8 cellular contexts compared by ENCODE assay signal in genomic region chr11:7020183-7020917, GRCh38. TPM values are rescaled to one million over a fixed set of nuclear protein-coding genes. Genes with fewer than 3 reads are reported as not detected.
DNase-seq lines count a peak whose midpoint lies in the region; ATAC-seq and TF ChIP-seq lines count a peak whose summit lies in the region.

A gene with protein sequence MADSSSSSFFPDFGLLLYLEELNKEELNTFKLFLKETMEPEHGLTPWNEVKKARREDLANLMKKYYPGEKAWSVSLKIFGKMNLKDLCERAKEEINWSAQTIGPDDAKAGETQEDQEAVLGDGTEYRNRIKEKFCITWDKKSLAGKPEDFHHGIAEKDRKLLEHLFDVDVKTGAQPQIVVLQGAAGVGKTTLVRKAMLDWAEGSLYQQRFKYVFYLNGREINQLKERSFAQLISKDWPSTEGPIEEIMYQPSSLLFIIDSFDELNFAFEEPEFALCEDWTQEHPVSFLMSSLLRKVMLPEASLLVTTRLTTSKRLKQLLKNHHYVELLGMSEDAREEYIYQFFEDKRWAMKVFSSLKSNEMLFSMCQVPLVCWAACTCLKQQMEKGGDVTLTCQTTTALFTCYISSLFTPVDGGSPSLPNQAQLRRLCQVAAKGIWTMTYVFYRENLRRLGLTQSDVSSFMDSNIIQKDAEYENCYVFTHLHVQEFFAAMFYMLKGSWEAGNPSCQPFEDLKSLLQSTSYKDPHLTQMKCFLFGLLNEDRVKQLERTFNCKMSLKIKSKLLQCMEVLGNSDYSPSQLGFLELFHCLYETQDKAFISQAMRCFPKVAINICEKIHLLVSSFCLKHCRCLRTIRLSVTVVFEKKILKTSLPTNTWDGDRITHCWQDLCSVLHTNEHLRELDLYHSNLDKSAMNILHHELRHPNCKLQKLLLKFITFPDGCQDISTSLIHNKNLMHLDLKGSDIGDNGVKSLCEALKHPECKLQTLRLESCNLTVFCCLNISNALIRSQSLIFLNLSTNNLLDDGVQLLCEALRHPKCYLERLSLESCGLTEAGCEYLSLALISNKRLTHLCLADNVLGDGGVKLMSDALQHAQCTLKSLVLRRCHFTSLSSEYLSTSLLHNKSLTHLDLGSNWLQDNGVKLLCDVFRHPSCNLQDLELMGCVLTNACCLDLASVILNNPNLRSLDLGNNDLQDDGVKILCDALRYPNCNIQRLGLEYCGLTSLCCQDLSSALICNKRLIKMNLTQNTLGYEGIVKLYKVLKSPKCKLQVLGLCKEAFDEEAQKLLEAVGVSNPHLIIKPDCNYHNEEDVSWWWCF (plus strand): TSS chr11:7020479. CDS start chr11:7038587, 18,108 bp downstream.
TSS of gene ZNF214 (minus strand) at chr11:7020346. CDS start at chr11:7002835, 17,511 bp downstream.

- H4K8ac ChIP-seq in mesenchymal stem cell (ENCODE audit: low read length), result peak within 1 kb of the TSS; percentile 94

- H3K9me3 ChIP-seq in T-helper 17 cell (ENCODE audit: control insufficient read depth, low read length, poor library complexity, severe bottlenecking), result no peaks in the 10 kb centered on the region
- no peaks in the 10 kb centered on the region for H3K9me3 ChIP-seq in mesenchymal stem cell (ENCODE audit: control insufficient read depth, low read length)
- no peaks in the 10 kb centered on the region for H3K9me3 ChIP-seq in tibial nerve
- no peaks in the 10 kb centered on the region for H3K9me3 ChIP-seq in effector memory CD4-positive, alpha-beta T cell (ENCODE audit: control insufficient read depth, low read length)

- 8% methylated on average over 46 of the region's 47 CpGs for WGBS in mesenchymal stem cell
- WGBS in tibial nerve, 2 donors, result 1 to 2% methylated on average over 34 to 47 of the region's 47 CpGs

- H3K27me3 ChIP-seq in mesenchymal stem cell (ENCODE audit: control insufficient read depth in 1 of 2, insufficient read depth in 1 of 2, low read length in 2 of 2), result no peaks in the 10 kb centered on the region
- H3K27me3 ChIP-seq in tibial nerve, result no peaks in the 10 kb centered on the region
- H3K27me3 ChIP-seq in effector memory CD4-positive, alpha-beta T cell (replicated peaks; ENCODE audit: control insufficient read depth, insufficient read depth, low read length, poor library complexity, severe bottlenecking), result no peaks in the 10 kb centered on the region

- H3K4ac ChIP-seq in mesenchymal stem cell (ENCODE audit: low read depth in 1 of 2, low read length in 2 of 2), result peak within 1 kb of the TSS; percentile 28 to 65

- no peak within 1 kb of the TSS for H2BK5ac ChIP-seq in mesenchymal stem cell (ENCODE audit: low read depth, low read length, poor library complexity, severe bottlenecking)

- H3K4me3 Mint-ChIP-seq in T-helper 17 cell, result peak within 1 kb of the TSS; percentile 45

- H3K4me1 Mint-ChIP-seq in T-helper 17 cell, result peaks cover 2% of the 10 kb centered on the region

- peak within 1 kb of the TSS in 1 of 2 experiments; percentile 96 for H3K14ac ChIP-seq in mesenchymal stem cell (ENCODE audit: low read length in 2 of 2)

- peak; percentile 32 for DNase-seq in stimulated activated CD4-positive, alpha-beta T cell treated with anti-CD3 and anti-CD28 coated beads, Interleukin-15, amount 100 ng/mL, for 24 hours
- DNase-seq in stimulated activated CD4-positive, alpha-beta T cell treated with anti-CD3 and anti-CD28 coated beads, Interleukin-4, amount 100 ng/mL, for 4 hours, result no peak
- DNase-seq in LoVo (ENCODE audit: low spot score) (peak; percentile 94), T-helper 17 cell (no peak), erythroblast (lab: John Stamatoyannopoulos, UW) (peak; percentile 73 to 76), mesenchymal stem cell (peak; percentile 94), tibial nerve (ENCODE audit: low spot score in 2 of 2) (peak; percentile 95)
- DNase-seq in effector memory CD4-positive, alpha-beta T cell, result no peak

- peak within 1 kb of the TSS; percentile 95 for H3K4me2 ChIP-seq in mesenchymal stem cell (ENCODE audit: low read length, poor library complexity, severe bottlenecking)

- peak within 1 kb of the TSS; percentile 98 for H3K9ac ChIP-seq in mesenchymal stem cell (ENCODE audit: low read length)

- H2BK120ac ChIP-seq in mesenchymal stem cell (ENCODE audit: low read depth, low read length), result no peak within 1 kb of the TSS

- no peak for ATAC-seq in T-helper 17 cell

- peaks cover 45% of the 10 kb centered on the region for H3K27me3 Mint-ChIP-seq in T-helper 17 cell

- no peak within 1 kb of the TSS for H2BK15ac ChIP-seq in mesenchymal stem cell (ENCODE audit: low read depth, poor library complexity, severe bottlenecking)

- H3K4me1 ChIP-seq in mesenchymal stem cell (ENCODE audit: control insufficient read depth, insufficient read depth, low read depth, low read length) (peaks cover 7% of the 10 kb centered on the region), tibial nerve (peaks cover 0 to 20% (median 11%) of the 10 kb centered on the region in 4 donors)
- H3K4me1 ChIP-seq in effector memory CD4-positive, alpha-beta T cell (ENCODE audit: control insufficient read depth, insufficient read depth, low read length, poor library complexity, severe bottlenecking), result no peaks in the 10 kb centered on the region

- no peak within 1 kb of the TSS for H2AK5ac ChIP-seq in mesenchymal stem cell (ENCODE audit: low read length, severe bottlenecking)

- H3K36me3 ChIP-seq in mesenchymal stem cell (ENCODE audit: control insufficient read depth in 1 of 2, insufficient read depth in 2 of 2, low read depth in 1 of 2, low read length in 2 of 2), result no peaks in the 10 kb centered on the region
- H3K36me3 ChIP-seq in tibial nerve, result no peaks in the 10 kb centered on the region
- H3K36me3 ChIP-seq in effector memory CD4-positive, alpha-beta T cell (ENCODE audit: control insufficient read depth, insufficient read depth, low read length), result no peaks in the 10 kb centered on the region

- peak; percentile 10 to 66 for TF ChIP-seq EP300 in tibial nerve (IDR thresholded peaks at IDR 0.05)

- H2BK12ac ChIP-seq in mesenchymal stem cell (ENCODE audit: low read length in 2 of 2), result peak within 1 kb of the TSS in 1 of 2 experiments; percentile 11

- H4K91ac ChIP-seq in mesenchymal stem cell (ENCODE audit: low read length), result peak within 1 kb of the TSS; percentile 57

- H2AFZ ChIP-seq in mesenchymal stem cell (ENCODE audit: low read depth, low read length), result peak within 1 kb of the TSS; percentile 95

- peak within 1 kb of the TSS; percentile 70 to 98 for H3K4me3 ChIP-seq in mesenchymal stem cell (ENCODE audit: insufficient read depth in 1 of 2, low read depth in 1 of 2, low read length in 2 of 2)
- peak within 1 kb of the TSS; percentile 40 to 78 (median 61) for H3K4me3 ChIP-seq in tibial nerve
- H3K4me3 ChIP-seq in effector memory CD4-positive, alpha-beta T cell (ENCODE audit: insufficient read depth, low read depth, low read length, poor library complexity, severe bottlenecking), result no peak within 1 kb of the TSS

- peaks cover 2% of the 10 kb centered on the region for H3K79me1 ChIP-seq in mesenchymal stem cell (replicated peaks; ENCODE audit: low read length, poor library complexity, severe bottlenecking)

- TF ChIP-seq POLR2A in erythroblast (IDR thresholded peaks at IDR 0.05; ENCODE audit: low read length) (no peak), tibial nerve (IDR thresholded peaks at IDR 0.05) (no peak)

- H3K18ac ChIP-seq in mesenchymal stem cell (ENCODE audit: low read depth in 1 of 2, low read length in 2 of 2), result peak within 1 kb of the TSS; percentile 58 to 61

- H3K23ac ChIP-seq in mesenchymal stem cell (ENCODE audit: low read length in 2 of 2), result no peak within 1 kb of the TSS

- H3K27ac ChIP-seq in mesenchymal stem cell (ENCODE audit: low read length, poor library complexity, severe bottlenecking) (no peak within 1 kb of the TSS), tibial nerve (peak within 1 kb of the TSS; percentile 32 to 89 (median 82))
- H3K27ac ChIP-seq in effector memory CD4-positive, alpha-beta T cell (ENCODE audit: insufficient read depth, low read length, poor library complexity, severe bottlenecking), result no peak within 1 kb of the TSS

- TF ChIP-seq CTCF in tibial nerve (IDR thresholded peaks at IDR 0.05), result no peak

- no peaks in the 10 kb centered on the region for H3K36me3 Mint-ChIP-seq in T-helper 17 cell (ENCODE audit: low read depth)

- H3K27ac Mint-ChIP-seq in T-helper 17 cell, result no peak within 1 kb of the TSS

RNA-seq across cellular contexts. Expression of the first gene that starts in this region (rescaled TPM):
- not detected for total RNA-seq in T-helper 17 cell
- not detected for polyA plus RNA-seq in mesenchymal stem cell (2013, experiment 1 of 2)
- polyA plus RNA-seq in mesenchymal stem cell (2013, experiment 2 of 2), result 0.01 TPM
- total RNA-seq in tibial nerve, result 1 to 10 TPM in 1 of 4 donors, under 1 TPM in 2, not detected in 1; 0.30 to 1.3 (median 0.59) TPM

RNA-seq across cellular contexts. Expression of gene ZNF214, which starts in this region (rescaled TPM):
- total RNA-seq in T-helper 17 cell, result not detected
- polyA plus RNA-seq in mesenchymal stem cell (2013, experiment 1 of 2), result 0.70 TPM
- polyA plus RNA-seq in mesenchymal stem cell (2013, experiment 2 of 2), result 0.81 TPM
- 1 to 10 TPM; 4.8 to 7.2 (median 5.9) TPM for total RNA-seq in tibial nerve

Comparison
In these comparisons a context has a peak if more than half of its experiments do, and no peak if none do; other contexts are left out.
1. RNA of gene ZNF214 (total RNA-seq): 4.8 to 7.2 TPM in tibial nerve; not detected in T-helper 17 cell; every median in the first group is over 4 times any median in the second.
2. DNase-seq: peak in stimulated activated CD4-positive, alpha-beta T cell treated with anti-CD3 and anti-CD28 coated beads, Interleukin-15, amount 100 ng/mL, for 24 hours (single experiment), LoVo (single experiment), erythroblast (2 of 2), mesenchymal stem cell (single experiment) and tibial nerve (2 of 2); none in stimulated activated CD4-positive, alpha-beta T cell treated with anti-CD3 and anti-CD28 coated beads, Interleukin-4, amount 100 ng/mL, for 4 hours (0 of 2), T-helper 17 cell (0 of 3) and effector memory CD4-positive, alpha-beta T cell (0 of 3).
3. H3K27ac ChIP-seq: peak in tibial nerve (4 of 4); none in mesenchymal stem cell (single experiment) and effector memory CD4-positive, alpha-beta T cell (single experiment).